1 cellular context compared by ENCODE assay signal in genomic region chr3:98542623-98543022, GRCh38.
TF ChIP-seq lines count a peak whose summit lies in the region.

No MANE protein-coding gene starts in this region.

TF ChIP-seq in GM12878, 131 proteins besides CTCF, POLR2A, EP300 and RAD21:
- TF ChIP-seq IRF5 (IDR thresholded peaks at IDR 0.05; ENCODE audit: borderline replicate concordance) (no peak), SIN3A (IDR thresholded peaks at IDR 0.05; ENCODE audit: low read depth, low read length) (no peak), ZZZ3 (IDR thresholded peaks at IDR 0.05; ENCODE audit: control insufficient read depth, insufficient read length, low read depth) (no peak), CHD2 (IDR thresholded peaks at IDR 0.05; ENCODE audit: borderline replicate concordance, low read depth, low read length) (no peak), REST (IDR thresholded peaks at IDR 0.05; ENCODE audit: low read depth, low read length) (no peak), YY1 (IDR thresholded peaks at IDR 0.05; ENCODE audit: low read depth, low read length) (0 out of 2 replicates have a peak, but pooled peaks have one; percentile 23), SREBF2 (IDR thresholded peaks at IDR 0.05; ENCODE audit: low read length) (no peak), MTA2 (IDR thresholded peaks at IDR 0.05; ENCODE audit: low read depth) (no peak), PML (IDR thresholded peaks at IDR 0.05; ENCODE audit: low read length) (no peak), SP1 (IDR thresholded peaks at IDR 0.05; ENCODE audit: low read depth, low read length) (no peak), SIX5 (IDR thresholded peaks at IDR 0.05; ENCODE audit: low read depth, low read length, severe bottlenecking) (no peak), SMC3 (IDR thresholded peaks at IDR 0.05; ENCODE audit: borderline replicate concordance, low read length) (no peak), RFX5 (IDR thresholded peaks at IDR 0.05; ENCODE audit: low read depth, low read length) (no peak), ATF7 (IDR thresholded peaks at IDR 0.05; ENCODE audit: low read depth) (no peak), IKZF1 (conservative IDR thresholded peaks at IDR 0.05) (no peak), SRF (IDR thresholded peaks at IDR 0.05; ENCODE audit: low read depth in 2 of 2, low read length in 2 of 2) (no peak), MAX (IDR thresholded peaks at IDR 0.05; ENCODE audit: low read depth, low read length) (no peak), ZBED1 (IDR thresholded peaks at IDR 0.05; ENCODE audit: borderline replicate concordance) (no peak), ZNF687 (IDR thresholded peaks at IDR 0.05) (peak; percentile 38; the same call in 1 of the 2 replicates), NBN (IDR thresholded peaks at IDR 0.05) (no peak), POLR2AphosphoS2 (IDR thresholded peaks at IDR 0.05; ENCODE audit: low read depth, low read length) (peak; percentile 2; the same call in 1 of the 2 replicates), KDM1A (IDR thresholded peaks at IDR 0.05; ENCODE audit: borderline replicate concordance) (no peak)
- TF ChIP-seq, protein P1, sequence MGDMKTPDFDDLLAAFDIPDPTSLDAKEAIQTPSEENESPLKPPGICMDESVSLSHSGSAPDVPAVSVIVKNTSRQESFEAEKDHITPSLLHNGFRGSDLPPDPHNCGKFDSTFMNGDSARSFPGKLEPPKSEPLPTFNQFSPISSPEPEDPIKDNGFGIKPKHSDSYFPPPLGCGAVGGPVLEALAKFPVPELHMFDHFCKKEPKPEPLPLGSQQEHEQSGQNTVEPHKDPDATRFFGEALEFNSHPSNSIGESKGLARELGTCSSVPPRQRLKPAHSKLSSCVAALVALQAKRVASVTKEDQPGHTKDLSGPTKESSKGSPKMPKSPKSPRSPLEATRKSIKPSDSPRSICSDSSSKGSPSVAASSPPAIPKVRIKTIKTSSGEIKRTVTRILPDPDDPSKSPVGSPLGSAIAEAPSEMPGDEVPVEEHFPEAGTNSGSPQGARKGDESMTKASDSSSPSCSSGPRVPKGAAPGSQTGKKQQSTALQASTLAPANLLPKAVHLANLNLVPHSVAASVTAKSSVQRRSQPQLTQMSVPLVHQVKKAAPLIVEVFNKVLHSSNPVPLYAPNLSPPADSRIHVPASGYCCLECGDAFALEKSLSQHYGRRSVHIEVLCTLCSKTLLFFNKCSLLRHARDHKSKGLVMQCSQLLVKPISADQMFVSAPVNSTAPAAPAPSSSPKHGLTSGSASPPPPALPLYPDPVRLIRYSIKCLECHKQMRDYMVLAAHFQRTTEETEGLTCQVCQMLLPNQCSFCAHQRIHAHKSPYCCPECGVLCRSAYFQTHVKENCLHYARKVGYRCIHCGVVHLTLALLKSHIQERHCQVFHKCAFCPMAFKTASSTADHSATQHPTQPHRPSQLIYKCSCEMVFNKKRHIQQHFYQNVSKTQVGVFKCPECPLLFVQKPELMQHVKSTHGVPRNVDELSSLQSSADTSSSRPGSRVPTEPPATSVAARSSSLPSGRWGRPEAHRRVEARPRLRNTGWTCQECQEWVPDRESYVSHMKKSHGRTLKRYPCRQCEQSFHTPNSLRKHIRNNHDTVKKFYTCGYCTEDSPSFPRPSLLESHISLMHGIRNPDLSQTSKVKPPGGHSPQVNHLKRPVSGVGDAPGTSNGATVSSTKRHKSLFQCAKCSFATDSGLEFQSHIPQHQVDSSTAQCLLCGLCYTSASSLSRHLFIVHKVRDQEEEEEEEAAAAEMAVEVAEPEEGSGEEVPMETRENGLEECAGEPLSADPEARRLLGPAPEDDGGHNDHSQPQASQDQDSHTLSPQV (IDR thresholded peaks at IDR 0.05), result no peak
- TF ChIP-seq, protein P2, sequence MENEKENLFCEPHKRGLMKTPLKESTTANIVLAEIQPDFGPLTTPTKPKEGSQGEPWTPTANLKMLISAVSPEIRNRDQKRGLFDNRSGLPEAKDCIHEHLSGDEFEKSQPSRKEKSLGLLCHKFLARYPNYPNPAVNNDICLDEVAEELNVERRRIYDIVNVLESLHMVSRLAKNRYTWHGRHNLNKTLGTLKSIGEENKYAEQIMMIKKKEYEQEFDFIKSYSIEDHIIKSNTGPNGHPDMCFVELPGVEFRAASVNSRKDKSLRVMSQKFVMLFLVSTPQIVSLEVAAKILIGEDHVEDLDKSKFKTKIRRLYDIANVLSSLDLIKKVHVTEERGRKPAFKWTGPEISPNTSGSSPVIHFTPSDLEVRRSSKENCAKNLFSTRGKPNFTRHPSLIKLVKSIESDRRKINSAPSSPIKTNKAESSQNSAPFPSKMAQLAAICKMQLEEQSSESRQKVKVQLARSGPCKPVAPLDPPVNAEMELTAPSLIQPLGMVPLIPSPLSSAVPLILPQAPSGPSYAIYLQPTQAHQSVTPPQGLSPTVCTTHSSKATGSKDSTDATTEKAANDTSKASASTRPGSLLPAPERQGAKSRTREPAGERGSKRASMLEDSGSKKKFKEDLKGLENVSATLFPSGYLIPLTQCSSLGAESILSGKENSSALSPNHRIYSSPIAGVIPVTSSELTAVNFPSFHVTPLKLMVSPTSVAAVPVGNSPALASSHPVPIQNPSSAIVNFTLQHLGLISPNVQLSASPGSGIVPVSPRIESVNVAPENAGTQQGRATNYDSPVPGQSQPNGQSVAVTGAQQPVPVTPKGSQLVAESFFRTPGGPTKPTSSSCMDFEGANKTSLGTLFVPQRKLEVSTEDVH (IDR thresholded peaks at IDR 0.05; ENCODE audit: low read depth, partially characterized antibody), result no peak
